In genomic region chr15:41987925-41988275, GRCh38 we compare ENCODE assay signal across 28 cellular contexts. TPM values are rescaled to one million over a fixed set of nuclear protein-coding genes. Genes with fewer than 3 reads are reported as not detected.
"Had no signal": no experiment of that assay in that cellular context is flagged by ENCODE, and none has a peak within 500 bp of the region (broad histone marks: within the 10 kb centered on the region; RNA-seq: fewer than 3 reads in every experiment).

No MANE protein-coding gene starts in this region.

- H3K9me3 Mint-ChIP-seq: activated CD4-positive, alpha-beta memory T cell treated with anti-CD3 and anti-CD28 coated beads for 36 hours; activated CD4-positive, alpha-beta T cell treated with anti-CD3 and anti-CD28 coated beads, Interleukin-2, amount 10 ng/mL, durations not matched to agents 24 days and 14 days; activated T-cell treated with anti-CD3 and anti-CD28 coated beads, Interleukin-2, amount 50 U/mL, for 24 hours; activated T-cell treated with anti-CD3 and anti-CD28 coated beads, Interleukin-2, amount 50 U/mL, for 72 hours; central memory CD8-positive, alpha-beta T cell; dendritic cell treated with granulocyte-macrophage colony-stimulating factor and Interleukin-4, amounts not matched to agents 40 ng/mL and 50 ng/mL, for 4 days had no signal

- H3K4me3 Mint-ChIP-seq: activated CD4-positive, alpha-beta memory T cell treated with anti-CD3 and anti-CD28 coated beads for 36 hours; activated CD4-positive, alpha-beta T cell treated with anti-CD3 and anti-CD28 coated beads for 36 hours; activated CD4-positive, alpha-beta T cell treated with anti-CD3 and anti-CD28 coated beads, Interleukin-2, amount 10 ng/mL, durations not matched to agents 24 days and 14 days; activated CD8-positive, alpha-beta memory T cell treated with anti-CD3 and anti-CD28 coated beads, Interleukin-2, amount 10 ng/mL, durations not matched to agents 7 days and 5 days; activated CD8-positive, alpha-beta T cell treated with anti-CD3 and anti-CD28 coated beads, Interleukin-2, amount 10 ng/mL, durations not matched to agents 7 days and 5 days; activated naive CD8-positive, alpha-beta T cell; activated T-cell treated with anti-CD3 and anti-CD28 coated beads, Interleukin-2, amount 50 U/mL, for 24 hours; activated T-cell treated with anti-CD3 and anti-CD28 coated beads, Interleukin-2, amount 50 U/mL, for 72 hours; central memory CD8-positive, alpha-beta T cell; dendritic cell treated with granulocyte-macrophage colony-stimulating factor and Interleukin-4, amounts not matched to agents 40 ng/mL and 50 ng/mL, for 4 days had no signal

- H3K27ac ChIP-seq: brain microvascular endothelial cell, coronary artery, dorsolateral prefrontal cortex, esophagus muscularis mucosa, foreskin keratinocyte, gastrocnemius medialis had no signal

- H3K4me3 ChIP-seq: coronary artery, dorsolateral prefrontal cortex, esophagus muscularis mucosa, gastrocnemius medialis had no signal

- H3K36me3 ChIP-seq: brain microvascular endothelial cell, esophagus muscularis mucosa, gastrocnemius medialis had no signal

- H3K4me1 Mint-ChIP-seq: activated CD4-positive, alpha-beta T cell treated with anti-CD3 and anti-CD28 coated beads for 36 hours; activated CD4-positive, alpha-beta T cell treated with anti-CD3 and anti-CD28 coated beads, Interleukin-2, amount 10 ng/mL, durations not matched to agents 24 days and 14 days; activated CD8-positive, alpha-beta memory T cell treated with anti-CD3 and anti-CD28 coated beads, Interleukin-2, amount 10 ng/mL, durations not matched to agents 7 days and 5 days; central memory CD8-positive, alpha-beta T cell had no signal

- H3K27me3 ChIP-seq: brain microvascular endothelial cell, esophagus muscularis mucosa, foreskin keratinocyte, gastrocnemius medialis had no signal

- H3K27ac Mint-ChIP-seq: activated CD4-positive, alpha-beta memory T cell treated with anti-CD3 and anti-CD28 coated beads for 36 hours; activated CD4-positive, alpha-beta T cell treated with anti-CD3 and anti-CD28 coated beads for 36 hours; activated CD4-positive, alpha-beta T cell treated with anti-CD3 and anti-CD28 coated beads, Interleukin-2, amount 10 ng/mL, durations not matched to agents 24 days and 14 days; activated CD8-positive, alpha-beta memory T cell treated with anti-CD3 and anti-CD28 coated beads, Interleukin-2, amount 10 ng/mL, durations not matched to agents 7 days and 5 days; activated CD8-positive, alpha-beta T cell treated with anti-CD3 and anti-CD28 coated beads, Interleukin-2, amount 10 ng/mL, durations not matched to agents 7 days and 5 days; activated naive CD8-positive, alpha-beta T cell; activated T-cell treated with anti-CD3 and anti-CD28 coated beads, Interleukin-2, amount 50 U/mL, for 24 hours; activated T-cell treated with anti-CD3 and anti-CD28 coated beads, Interleukin-2, amount 50 U/mL, for 72 hours had no signal

- DNase-seq: activated CD4-positive, alpha-beta memory T cell treated with anti-CD3 and anti-CD28 coated beads for 36 hours; activated CD4-positive, alpha-beta T cell treated with anti-CD3 and anti-CD28 coated beads for 36 hours; activated CD4-positive, alpha-beta T cell treated with anti-CD3 and anti-CD28 coated beads, Interleukin-2, amount 10 ng/mL, durations not matched to agents 24 days and 14 days; activated CD4-positive, CD25-positive, alpha-beta regulatory T cell; activated CD8-positive, alpha-beta memory T cell treated with anti-CD3 and anti-CD28 coated beads, Interleukin-2, amount 10 ng/mL, durations not matched to agents 7 days and 5 days; activated CD8-positive, alpha-beta memory T cell treated with anti-CD3 and anti-CD28 coated beads, Interleukin-2, amount 50 U/mL, for 4 hours; activated CD8-positive, alpha-beta T cell treated with anti-CD3 and anti-CD28 coated beads, Interleukin-2, amount 10 ng/mL, durations not matched to agents 7 days and 5 days; activated naive CD4-positive, alpha-beta T cell treated with anti-CD3 and anti-CD28 coated beads, Interleukin-2, amount 50 U/mL, for 16 hours; activated T-cell treated with anti-CD3 and anti-CD28 coated beads, Interleukin-2, amount 50 U/mL, for 24 hours; activated T-cell treated with anti-CD3 and anti-CD28 coated beads, Interleukin-2, amount 50 U/mL, for 72 hours; amniotic stem cell; anterior cingulate cortex; brain microvascular endothelial cell; effector memory CD4-positive, alpha-beta T cell; erythroblast; foreskin keratinocyte; gastrocnemius medialis; T-helper 2 cell had no signal

- H3K4me1 ChIP-seq: esophagus muscularis mucosa, foreskin keratinocyte had no signal

- ATAC-seq: activated CD4-positive, alpha-beta T cell treated with anti-CD3 and anti-CD28 coated beads for 36 hours; activated CD8-positive, alpha-beta memory T cell treated with anti-CD3 and anti-CD28 coated beads, Interleukin-2, amount 10 ng/mL, durations not matched to agents 7 days and 5 days; activated CD8-positive, alpha-beta T cell treated with anti-CD3 and anti-CD28 coated beads, Interleukin-2, amount 10 ng/mL, durations not matched to agents 7 days and 5 days; activated T-cell treated with anti-CD3 and anti-CD28 coated beads, Interleukin-2, amount 50 U/mL, for 72 hours; foreskin keratinocyte; gastrocnemius medialis had no signal

- H3K27me3 Mint-ChIP-seq: activated CD4-positive, alpha-beta memory T cell treated with anti-CD3 and anti-CD28 coated beads for 36 hours; activated CD4-positive, alpha-beta T cell treated with anti-CD3 and anti-CD28 coated beads for 36 hours; activated CD4-positive, alpha-beta T cell treated with anti-CD3 and anti-CD28 coated beads, Interleukin-2, amount 10 ng/mL, durations not matched to agents 24 days and 14 days; activated naive CD8-positive, alpha-beta T cell; central memory CD8-positive, alpha-beta T cell had no signal

- H3K36me3 Mint-ChIP-seq: activated CD4-positive, alpha-beta memory T cell treated with anti-CD3 and anti-CD28 coated beads for 36 hours; activated CD8-positive, alpha-beta memory T cell treated with anti-CD3 and anti-CD28 coated beads, Interleukin-2, amount 10 ng/mL, durations not matched to agents 7 days and 5 days; activated naive CD8-positive, alpha-beta T cell had no signal

- H3K9me3 ChIP-seq: esophagus muscularis mucosa, gastrocnemius medialis had no signal

RNA-seq across cellular contexts. Expression of gene PLA2G4E, which starts 32.9 kb away (rescaled TPM):
- total RNA-seq: activated CD4-positive, alpha-beta memory T cell treated with anti-CD3 and anti-CD28 coated beads for 36 hours; activated CD4-positive, alpha-beta T cell treated with anti-CD3 and anti-CD28 coated beads for 36 hours; activated CD4-positive, alpha-beta T cell treated with anti-CD3 and anti-CD28 coated beads, Interleukin-2, amount 10 ng/mL, durations not matched to agents 24 days and 14 days; activated CD8-positive, alpha-beta memory T cell treated with anti-CD3 and anti-CD28 coated beads for 36 hours; activated CD8-positive, alpha-beta T cell treated with anti-CD3 and anti-CD28 coated beads, Interleukin-2, amount 10 ng/mL, durations not matched to agents 7 days and 5 days; activated T-cell treated with anti-CD3 and anti-CD28 coated beads, Interleukin-2, amount 50 U/mL, for 72 hours; astrocyte; cerebellum; esophagus muscularis mucosa; gastrocnemius medialis; T-helper 1 cell treated with Interleukin-12 subunit alpha and Interleukin-12 subunit beta and Interleukin-4 antibody, amounts not matched to agents 30 ng/mL and 1 ng/mL, for 36 hours had no signal
